Comparison of ENCODE assay signal across 22 cellular contexts in genomic region chr21:22993144-22993543, GRCh38.
"Had no signal": no experiment of that assay in that cellular context is flagged by ENCODE, and none has a peak within 500 bp of the region (broad histone marks: within the 10 kb centered on the region; RNA-seq: fewer than 3 reads in every experiment).

No MANE protein-coding gene starts in this region.

- H3K27ac ChIP-seq: HL-60, KMS-11, RWPE1 had no signal

- H3K9ac ChIP-seq: KMS-11 had no signal

- DNase-seq: IMR-90, Kasumi-1, MM.1S, NCI-H1092 treated with DMSO at 0.1 percent for 48 hours, NCI-H1436, NCI-H187, NCI-H2081, NCI-H2107, NCI-H345, NCI-H446 treated with DMSO at 0.1 percent for 48 hours, NCI-H510A treated with DMSO at 0.1 percent for 48 hours, NCI-H69, NCI-H774, PC-3, SHP77, T-helper 2 cell had no signal

- ATAC-seq: Panc1, PC-3, SK-N-SH treated with all-trans-retinoic acid at 6 μM for 48 hours had no signal

- FAIRE-seq: HTR-8/SVneo had no signal

- H3K4me2 ChIP-seq: KMS-11 had no signal
